17 cellular contexts compared by ENCODE assay signal in the genomic region with DNA sequence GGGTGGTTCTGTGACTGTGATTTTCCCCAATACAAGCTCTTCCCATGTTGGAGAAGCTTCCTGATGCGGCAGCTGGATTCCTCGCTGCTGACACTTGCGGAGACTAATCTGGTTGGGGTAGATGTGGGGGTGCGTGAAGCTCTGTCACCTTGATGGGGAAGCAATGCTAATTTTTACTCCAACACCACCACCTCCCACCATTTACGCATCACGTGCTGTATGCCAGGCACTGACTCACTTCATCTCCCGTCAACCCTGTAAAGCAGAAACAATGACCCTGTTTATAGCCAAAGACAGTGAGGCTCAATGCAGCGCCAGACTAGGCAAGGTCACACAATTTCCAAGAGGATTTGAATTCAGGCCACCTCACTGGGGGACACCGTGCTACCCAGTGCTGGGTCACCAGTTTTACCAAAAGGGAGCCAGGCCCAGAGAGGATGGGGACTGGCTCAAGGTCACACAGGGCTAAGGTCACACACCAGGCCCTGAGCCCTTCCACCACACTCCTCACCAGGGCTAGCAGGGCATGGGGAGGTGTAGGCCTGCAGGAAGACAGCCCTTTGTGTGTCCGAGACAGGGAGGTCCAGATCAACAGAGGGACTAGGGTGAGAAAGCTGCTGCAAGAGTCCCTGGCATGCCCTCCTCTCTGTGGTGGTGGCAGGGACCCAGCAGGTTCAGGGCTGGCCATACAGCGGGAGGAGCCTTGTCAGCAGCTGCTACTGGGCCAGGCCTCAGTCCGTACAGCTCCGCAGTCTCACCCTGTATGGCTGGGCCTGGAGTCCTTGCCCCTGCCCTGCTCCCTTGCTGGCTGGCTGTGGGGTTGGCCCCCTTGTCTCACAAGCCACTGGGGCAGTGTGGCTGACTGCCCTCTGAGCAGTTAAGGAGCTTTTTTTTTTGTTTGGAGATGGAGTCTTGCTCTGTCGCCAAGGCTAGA.
"Had no signal": no experiment of that assay in that cellular context is flagged by ENCODE, and none has a peak within 500 bp of the region (broad histone marks: within the 10 kb centered on the region; RNA-seq: fewer than 3 reads in every experiment).

No MANE protein-coding gene starts in this region.

- H3K27me3 ChIP-seq: esophagus muscularis mucosa, heart left ventricle, neutrophil, sigmoid colon, testis had no signal

- H3K4me3 Mint-ChIP-seq: activated naive CD4-positive, alpha-beta T cell treated with anti-CD3 and anti-CD28 coated beads for 36 hours; central memory CD8-positive, alpha-beta T cell; T-helper 1 cell treated with Interleukin-12 subunit alpha and Interleukin-12 subunit beta and Interleukin-4 antibody, amounts not matched to agents 30 μg/mL and 1 μg/mL, for 36 hours; WTC11 had no signal

- H3K27ac Mint-ChIP-seq: activated naive CD4-positive, alpha-beta T cell treated with anti-CD3 and anti-CD28 coated beads for 36 hours; T-helper 1 cell treated with Interleukin-12 subunit alpha and Interleukin-12 subunit beta and Interleukin-4 antibody, amounts not matched to agents 30 μg/mL and 1 μg/mL, for 36 hours; WTC11 had no signal

- H3K9me3 ChIP-seq: esophagus muscularis mucosa, neutrophil, psoas muscle, sigmoid colon, testis had no signal

- FAIRE-seq: endometrium, keratinocyte had no signal

- H3K9me3 Mint-ChIP-seq: activated naive CD4-positive, alpha-beta T cell treated with anti-CD3 and anti-CD28 coated beads for 36 hours; central memory CD8-positive, alpha-beta T cell; T-helper 1 cell treated with Interleukin-12 subunit alpha and Interleukin-12 subunit beta and Interleukin-4 antibody, amounts not matched to agents 30 μg/mL and 1 μg/mL, for 36 hours had no signal

- H3K27me3 Mint-ChIP-seq: central memory CD8-positive, alpha-beta T cell had no signal

- H3K27ac ChIP-seq: esophagus muscularis mucosa, heart left ventricle, neutrophil, psoas muscle, sigmoid colon, SK-N-MC, testis had no signal

- DNase-seq: activated CD4-positive, alpha-beta T cell treated with anti-CD3 and anti-CD28 coated beads for 48 hours; activated naive CD4-positive, alpha-beta T cell treated with anti-CD3 and anti-CD28 coated beads for 36 hours; heart left ventricle; left ventricle myocardium superior; mesendoderm; psoas muscle; sigmoid colon; stimulated activated naive CD4-positive, alpha-beta T cell; testis had no signal

- H3K4me3 ChIP-seq: esophagus muscularis mucosa, heart left ventricle, psoas muscle, sigmoid colon, SK-N-MC, testis had no signal

- H3K36me3 ChIP-seq: esophagus muscularis mucosa, heart left ventricle, neutrophil, sigmoid colon had no signal
